Comparison of ENCODE assay signal across 10 cellular contexts in genomic region chr20:1809611-1810510, GRCh38.
A peak's percentile ranks its signal among the peaks of the same experiment; 100 is the strongest.
DNase-seq lines count a peak whose midpoint lies in the region; ATAC-seq, FAIRE-seq and TF ChIP-seq lines count a peak whose summit lies in the region.
"Had no signal": no experiment of that assay in that cellular context is flagged by ENCODE, and none has a peak within 500 bp of the region (broad histone marks: within the 10 kb centered on the region; RNA-seq: fewer than 3 reads in every experiment).

No MANE protein-coding gene starts in this region.

- ATAC-seq in GM18517 (IDR thresholded peaks at IDR 0.05; ENCODE audit: unreplicated experiment), result no peak
- no peak for ATAC-seq in HG02973 (IDR thresholded peaks at IDR 0.05; ENCODE audit: unreplicated experiment)

- H4K12ac ChIP-seq in trophoblast cell (ENCODE audit: low read depth, low read length), result no peak overlapping the region

- peak overlapping the region; percentile 38 for H2BK12ac ChIP-seq in trophoblast cell (ENCODE audit: low read length)

- H3K4me1 ChIP-seq in trophoblast cell (ENCODE audit: control insufficient read depth in 1 of 2, insufficient read depth in 2 of 2, low read length in 2 of 2), result peaks cover 12 to 32% of the 10 kb centered on the region in 2 experiments

- no peak overlapping the region for H2BK5ac ChIP-seq in trophoblast cell (ENCODE audit: low read depth, low read length, poor library complexity)

- H3K27me3 ChIP-seq in trophoblast cell (ENCODE audit: insufficient read depth, low read length), result no peaks in the 10 kb centered on the region

- no peak overlapping the region for H2AK5ac ChIP-seq in trophoblast cell (ENCODE audit: low read length)

- FAIRE-seq in frontal cortex (lab: Jason Lieb, UNC), result no peak

- H3K9ac ChIP-seq in trophoblast cell (ENCODE audit: low read length), result no peak overlapping the region

- no peaks in the 10 kb centered on the region for H3K36me3 ChIP-seq in trophoblast cell (ENCODE audit: control insufficient read depth in 1 of 2, insufficient read depth in 2 of 2, low read length in 2 of 2)
- H3K36me3 ChIP-seq: left lung had no signal

- peak overlapping the region; percentile 28 for H2BK120ac ChIP-seq in trophoblast cell (ENCODE audit: insufficient read depth, low read length, poor library complexity)

- no peak overlapping the region for H4K8ac ChIP-seq in trophoblast cell (ENCODE audit: low read depth, low read length)

- peak overlapping the region; percentile 92 for H3K27ac ChIP-seq in RWPE1
- peak overlapping the region; percentile 95 for H3K27ac ChIP-seq in epithelial cell of prostate
- H3K27ac ChIP-seq in trophoblast cell (ENCODE audit: low read depth, low read length), result peak overlapping the region; percentile 63

- CTCF ChIA-PET in RWPE1 (lab: Yijun Ruan, JAX), result interaction anchor here (0.6 to 1.3 kb wide), 4 partner anchors 13 to 362 kb away, joined by 3 to 7 read pairs (median 4); no protein-coding TSS in a partner anchor

- no peaks in the 10 kb centered on the region for H3K9me3 ChIP-seq in trophoblast cell (ENCODE audit: insufficient read depth, low read depth, low read length)
- H3K9me3 ChIP-seq: left lung had no signal

- peak overlapping the region; percentile 15 for H3K14ac ChIP-seq in trophoblast cell (ENCODE audit: low read length)

- H3K79me1 ChIP-seq in trophoblast cell (ENCODE audit: low read length), result peaks cover 4% of the 10 kb centered on the region

- no peak for TF ChIP-seq CTCF in RWPE1 (conservative IDR thresholded peaks at IDR 0.05; ENCODE audit: low read depth)

- H3K79me2 ChIP-seq in trophoblast cell (ENCODE audit: control insufficient read depth, insufficient read depth, low read length, poor library complexity), result no peaks in the 10 kb centered on the region

- H3K18ac ChIP-seq in trophoblast cell (ENCODE audit: low read length), result no peak overlapping the region

- WGBS in trophoblast cell (ENCODE audit: extremely low coverage, insufficient coverage, insufficient read length), result no CpG with 5 or more reads among the region's 10 CpGs

- no peak overlapping the region for H3K4ac ChIP-seq in trophoblast cell (ENCODE audit: low read depth, low read length)

- H3K23ac ChIP-seq in trophoblast cell (ENCODE audit: low read length), result no peak overlapping the region

- H2AFZ ChIP-seq in trophoblast cell (ENCODE audit: insufficient read depth, low read length, poor library complexity), result no peak overlapping the region

- H3K4me2 ChIP-seq in trophoblast cell (ENCODE audit: low read length), result peak overlapping the region; percentile 6

- POLR2A ChIA-PET in RWPE1 (lab: Yijun Ruan, JAX; ENCODE audit: low non-redundant PET), result no interaction called here

- H3K4me3 ChIP-seq in trophoblast cell (ENCODE audit: low read depth, low read length), result no peak overlapping the region
- H3K4me3 ChIP-seq: left lung had no signal

- DNase-seq in D341Med (ENCODE audit: low spot score) (peak; percentile 5), RWPE1 (ENCODE audit: low spot score) (peak; percentile 62), epithelial cell of prostate (ENCODE audit: low read depth, low spot score) (no peak), trophoblast cell (peak; percentile 21 to 30), frontal cortex (ENCODE audit: low spot score in 2 of 2) (no peak), NCI-H1105 treated with DMSO at 0.1 percent for 48 hours (lab: John Stamatoyannopoulos, UW) (no peak)
- DNase-seq: left lung, NCI-H1694 treated with DMSO at 0.1 percent for 48 hours had no signal

- peak overlapping the region; percentile 37 for H4K91ac ChIP-seq in trophoblast cell (ENCODE audit: low read depth, low read length)

Comparison
In these comparisons a context has a peak if more than half of its experiments do, and no peak if none do; other contexts are left out.
1. DNase-seq: peak in D341Med (single experiment), RWPE1 (single experiment) and trophoblast cell (2 of 2); none in epithelial cell of prostate (single experiment), frontal cortex (0 of 2) and NCI-H1105 treated with DMSO at 0.1 percent for 48 hours (single experiment).
2. Peak in every context shown above with its lines, with median percentiles within 50 percentile points of each other: H3K27ac ChIP-seq.